10 cellular contexts compared by ENCODE assay signal in genomic region chr1:51058863-51059262, GRCh38. TPM values are rescaled to one million over a fixed set of nuclear protein-coding genes. Genes with fewer than 3 reads are reported as not detected.
DNase-seq lines count a peak whose midpoint lies in the region; ATAC-seq and TF ChIP-seq lines count a peak whose summit lies in the region.
"Had no signal": no experiment of that assay in that cellular context is flagged by ENCODE, and none has a peak within 500 bp of the region (broad histone marks: within the 10 kb centered on the region; RNA-seq: fewer than 3 reads in every experiment).

No MANE protein-coding gene starts in this region.

- H3K27me3 ChIP-seq in foreskin keratinocyte (peaks cover 7% of the 10 kb centered on the region), ascending aorta (no peaks in the 10 kb centered on the region), heart right ventricle (no peaks in the 10 kb centered on the region)

- WGBS in heart right ventricle, 2 donors: 81 to 85% methylated on average over 5 of the region's 5 CpGs

- DNase-seq in AG09309 (ENCODE audit: low read depth) (no peak), GM19238 (ENCODE audit: insufficient read length, low spot score) (peak; percentile 3), SK-MEL-5 (ENCODE audit: low read depth, low spot score) (peak; percentile 60), foreskin keratinocyte (peak in 1 of 2 donors; percentile 30), hippocampal formation (lab: John Stamatoyannopoulos, UW) (no peak), ascending aorta (ENCODE audit: low spot score in 2 of 2) (no peak), heart right ventricle (no peak), head of caudate nucleus (no peak)

- H3K36me3 ChIP-seq in ascending aorta (no peaks in the 10 kb centered on the region), heart right ventricle (peaks cover 0 to 3% (median 0%) of the 10 kb centered on the region in 9 donors)

- H3K4me1 ChIP-seq in foreskin keratinocyte: peaks cover 28% of the 10 kb centered on the region
- H3K4me1 ChIP-seq in ascending aorta: no peaks in the 10 kb centered on the region
- H3K4me1 ChIP-seq in heart right ventricle: no peaks in the 10 kb centered on the region

- H3K4me3 ChIP-seq in AG09309 (ENCODE audit: control insufficient read depth, low read depth, low read length) (no peak overlapping the region), ascending aorta (no peak overlapping the region), heart right ventricle (no peak overlapping the region)

- H3K27ac ChIP-seq in foreskin keratinocyte: no peak overlapping the region
- H3K27ac ChIP-seq in ascending aorta: no peak overlapping the region
- no peak overlapping the region for H3K27ac ChIP-seq in heart right ventricle

- intact Hi-C loops in ascending aorta (cut with DNase I) (no loop called here), heart right ventricle (cut with DNase I) (no loop called here), head of caudate nucleus (cut with DNase I) (no loop called here)

- ATAC-seq in foreskin keratinocyte (peak; percentile 29), heart right ventricle (no peak)

- in situ Hi-C loops in SK-MEL-5 (cut with HindIII; ENCODE audit: low pct_unique_long_range_greater_than_20kb, low sequenced_read_pairs): no loop called here

- TF ChIP-seq CTCF in AG09309 (IDR thresholded peaks at IDR 0.05; ENCODE audit: control insufficient read depth, insufficient read depth, low read depth, low read length, missing control alignments) (peak; percentile 74), foreskin keratinocyte (conservative IDR thresholded peaks at IDR 0.05) (peak; percentile 61), ascending aorta (IDR thresholded peaks at IDR 0.05) (no peak), heart right ventricle (IDR thresholded peaks at IDR 0.05) (peak in 2 of 9 donors; percentile 18 to 24)

- H3K9me3 ChIP-seq in ascending aorta: peaks cover 0 to 19% of the 10 kb centered on the region in 2 donors
- H3K9me3 ChIP-seq in heart right ventricle: peaks cover 0 to 54% (median 8%) of the 10 kb centered on the region in 11 donors

RNA-seq across cellular contexts. Expression of gene C1orf185, which starts 43.2 kb away (rescaled TPM):
- total RNA-seq in SK-MEL-5 (2014; rRNA removed; shearing (Covaris generic)): not detected in 2 replicates
- not detected in 2 replicates for polyA plus RNA-seq in SK-MEL-5 (2015; cell fraction: cytosol; rRNA removed)
- polyA plus RNA-seq in SK-MEL-5 (2015; cell fraction: nucleus; rRNA removed): not detected in 2 replicates
- not detected in 2 replicates for total RNA-seq in foreskin keratinocyte
- polyA plus RNA-seq in foreskin keratinocyte: not detected in 2 replicates
- total RNA-seq in ascending aorta: not detected
- total RNA-seq in heart right ventricle: not detected
- not detected for polyA plus RNA-seq in heart right ventricle
- total RNA-seq: mucosa of gallbladder; T-helper 1 cell treated with Interleukin-12 subunit alpha and Interleukin-12 subunit beta and Interleukin-4 antibody, amounts not matched to agents 30 ng/mL and 1 ng/mL, for 36 hours had no signal

Comparison
In these comparisons a context has a peak if more than half of its experiments do, and no peak if none do; other contexts are left out.
1. DNase-seq: peak in GM19238 (single experiment) and SK-MEL-5 (single experiment); none in AG09309 (single experiment), hippocampal formation (0 of 2), ascending aorta (0 of 2), heart right ventricle (0 of 2) and head of caudate nucleus (0 of 42).
2. CTCF ChIP-seq: peak in AG09309 (single experiment) and foreskin keratinocyte (single experiment); none in ascending aorta (0 of 3).